ENCODE assay signal across 9 cellular contexts in the genomic region with DNA sequence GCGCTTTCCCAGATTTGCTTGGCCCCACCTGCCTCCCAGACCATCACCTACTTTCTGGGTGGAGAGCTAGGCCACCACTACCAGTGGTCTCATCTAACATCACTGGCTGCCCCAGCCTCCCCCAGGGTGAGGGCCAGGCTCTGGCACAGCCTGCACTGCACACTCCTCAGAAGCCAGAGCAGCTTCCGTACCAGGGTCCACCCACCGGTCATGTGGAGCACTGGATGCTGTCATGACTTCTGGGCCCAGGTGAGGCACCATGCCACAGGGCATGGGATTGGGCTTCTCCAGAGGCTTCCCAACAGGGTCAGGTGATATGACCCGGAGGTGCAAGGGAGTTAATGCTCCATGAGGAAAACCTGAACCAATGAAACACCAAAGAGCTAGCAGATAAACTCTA. TPM values are rescaled to one million over a fixed set of nuclear protein-coding genes. Genes with fewer than 3 reads are reported as not detected.
"Had no signal": no experiment of that assay in that cellular context is flagged by ENCODE, and none has a peak within 500 bp of the region (broad histone marks: within the 10 kb centered on the region; RNA-seq: fewer than 3 reads in every experiment).

No MANE protein-coding gene starts in this region.

- H3K27ac ChIP-seq: GM23248, HL-60 had no signal

- DNase-seq: GM23248, GOT3, H7, KBM-7 had no signal

- ATAC-seq: HCT116, HepG2 had no signal

- H3K9me3 ChIP-seq: HAP-1 had no signal

- H2AFZ ChIP-seq: GM23248 had no signal

- H3K9me3 Mint-ChIP-seq: IgD-negative memory B cell had no signal

- H3K9ac ChIP-seq: GM23248 had no signal

- H3K27ac Mint-ChIP-seq: IgD-negative memory B cell had no signal

- H3K4me1 ChIP-seq: HAP-1 had no signal

- H3K4me3 ChIP-seq: GM23248, HAP-1 had no signal

- H3K36me3 ChIP-seq: HAP-1 had no signal

RNA-seq across cellular contexts. Expression of a gene that starts 14.0 kb away (rescaled TPM):
- total RNA-seq: GM23248, HepG2 had no signal
- polyA plus RNA-seq: HepG2 had no signal
